ENCODE assay signal across 15 cellular contexts in the genomic region with DNA sequence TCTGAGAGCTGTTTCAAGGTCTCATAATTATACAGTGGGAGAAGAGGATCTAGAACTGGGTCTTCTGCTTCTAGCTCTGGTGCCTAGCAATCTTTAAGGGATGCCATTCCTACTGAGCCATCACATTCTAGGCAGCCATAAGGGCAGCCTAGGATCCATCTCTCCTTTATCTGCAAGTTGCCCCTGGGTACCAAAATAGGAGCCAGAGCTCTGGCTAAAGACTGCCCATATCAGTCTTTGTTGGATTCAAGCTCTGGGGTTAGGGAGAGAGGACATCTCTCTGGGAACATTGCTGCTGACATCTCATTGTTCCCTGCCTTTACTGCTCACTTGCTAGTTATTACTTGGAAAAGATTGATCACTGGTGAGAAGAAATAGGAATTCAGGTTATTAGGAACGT.
"Had no signal": no experiment of that assay in that cellular context is flagged by ENCODE, and none has a peak within 500 bp of the region (broad histone marks: within the 10 kb centered on the region; RNA-seq: fewer than 3 reads in every experiment).

No MANE protein-coding gene starts in this region.

- H2AFZ ChIP-seq: neural progenitor cell had no signal

- H3K36me3 ChIP-seq: left lung, neural progenitor cell, pancreas, transverse colon had no signal

- DNase-seq: activated B cell treated with CpG ODN at 0.5 μM for 24 hours; activated CD8-positive, alpha-beta memory T cell treated with anti-CD3 and anti-CD28 coated beads for 24 hours; activated naive CD8-positive, alpha-beta T cell treated with anti-CD3 and anti-CD28 coated beads, Interleukin-2, amount 50 U/mL, for 24 hours; aorta; dorsolateral prefrontal cortex; erythroblast; hippocampal formation; left lung; pancreas; stimulated activated CD4-positive, alpha-beta T cell treated with anti-CD3 and anti-CD28 coated beads, Interleukin-2, amount 100 ng/mL, for 48 hours; stimulated activated naive B cell treated with anti-CD40 and anti-IgM and Interleukin-4, amounts not matched to agents 10 μg/mL and 1 μg/mL and 100 μg/mL, for 72 hours; transverse colon had no signal

- H3K9me3 Mint-ChIP-seq: activated B cell treated with CpG ODN at 0.5 μM for 24 hours; stimulated activated naive B cell treated with anti-CD40 and anti-IgM and Interleukin-4, amounts not matched to agents 10 μg/mL and 1 μg/mL and 100 μg/mL, for 72 hours had no signal

- H3K27ac Mint-ChIP-seq: neural progenitor cell; stimulated activated naive B cell treated with anti-CD40 and anti-IgM and Interleukin-4, amounts not matched to agents 10 μg/mL and 1 μg/mL and 100 μg/mL, for 72 hours had no signal

- H3K27me3 ChIP-seq: dorsolateral prefrontal cortex, left lung, neural progenitor cell, pancreas, transverse colon had no signal

- H3K27me3 Mint-ChIP-seq: activated B cell treated with CpG ODN at 0.5 μM for 24 hours; activated naive CD8-positive, alpha-beta T cell treated with anti-CD3 and anti-CD28 coated beads, Interleukin-2, amount 50 U/mL, for 24 hours had no signal

- H3K9ac ChIP-seq: neural progenitor cell had no signal

- H3K4me3 ChIP-seq: dorsolateral prefrontal cortex, left lung, neural progenitor cell, pancreas, transverse colon had no signal

- H3K4me1 ChIP-seq: neural progenitor cell, pancreas had no signal

- H3K27ac ChIP-seq: dorsolateral prefrontal cortex, left lung, neural progenitor cell, pancreas had no signal

- H3K36me3 Mint-ChIP-seq: stimulated activated naive B cell treated with anti-CD40 and anti-IgM and Interleukin-4, amounts not matched to agents 10 μg/mL and 1 μg/mL and 100 μg/mL, for 72 hours had no signal

- H3K4me2 ChIP-seq: neural progenitor cell had no signal

- ATAC-seq: left lung; pancreas; stimulated activated naive B cell treated with anti-CD40 and anti-IgM and Interleukin-4, amounts not matched to agents 10 μg/mL and 1 μg/mL and 100 μg/mL, for 72 hours had no signal

- H3K9me3 ChIP-seq: left lung, pancreas, transverse colon had no signal

- H3K4me3 Mint-ChIP-seq: activated B cell treated with CpG ODN at 0.5 μM for 24 hours; activated naive CD8-positive, alpha-beta T cell treated with anti-CD3 and anti-CD28 coated beads, Interleukin-2, amount 50 U/mL, for 24 hours; neural progenitor cell; stimulated activated naive B cell treated with anti-CD40 and anti-IgM and Interleukin-4, amounts not matched to agents 10 μg/mL and 1 μg/mL and 100 μg/mL, for 72 hours had no signal

- FAIRE-seq: keratinocyte, pancreas, TTC549 had no signal
